In genomic region chr16:67857547-67858233, GRCh38 we compare ENCODE assay signal across 7 cellular contexts. TPM values are rescaled to one million over a fixed set of nuclear protein-coding genes. Genes with fewer than 3 reads are reported as not detected.
DNase-seq lines count a peak whose midpoint lies in the region; ATAC-seq lines count a peak whose summit lies in the region.

No MANE protein-coding gene starts in this region.

- H3K9me3 ChIP-seq in stomach smooth muscle (ENCODE audit: control insufficient read depth in 2 of 2, low read length in 2 of 2), result no peaks in the 10 kb centered on the region

- H3K27me3 ChIP-seq in stomach smooth muscle (ENCODE audit: control insufficient read depth in 1 of 2, insufficient read depth in 2 of 2, low read length in 2 of 2), result no peaks in the 10 kb centered on the region

- peaks cover 37% of the 10 kb centered on the region for H3K4me1 ChIP-seq in stomach smooth muscle (ENCODE audit: control insufficient read depth, insufficient read depth, low read length)

- peaks cover 0 to 11% of the 10 kb centered on the region in 2 donors for H3K36me3 ChIP-seq in stomach smooth muscle (ENCODE audit: control insufficient read depth in 2 of 2, insufficient read depth in 2 of 2, low read length in 2 of 2)

- no peak overlapping the region for H3K9ac ChIP-seq in stomach smooth muscle (ENCODE audit: low read length in 2 of 2)

- peak overlapping the region; percentile 49 for H3K27ac ChIP-seq in stomach smooth muscle (ENCODE audit: low read length)

- peak; percentile 36 for DNase-seq in H4 (ENCODE audit: low spot score)
- peak; percentile 81 for DNase-seq in NCI-H510A treated with DMSO at 0.1 percent for 48 hours (lab: John Stamatoyannopoulos, UW)
- DNase-seq in central memory CD4-positive, alpha-beta T cell, result peak; percentile 43
- peak; percentile 99 for DNase-seq in kidney tubule cell (ENCODE audit: low spot score)

- ATAC-seq in GM18861 (IDR thresholded peaks at IDR 0.05; ENCODE audit: unreplicated experiment) (no peak), HG03108 (IDR thresholded peaks at IDR 0.05; ENCODE audit: unreplicated experiment) (no peak)

- H3K4me3 ChIP-seq in stomach smooth muscle (ENCODE audit: low read length in 2 of 2), result peak overlapping the region in 1 of 2 donors; percentile 15

RNA-seq across cellular contexts. Expression of gene CENPT, which starts 10.2 kb away (rescaled TPM):
- total RNA-seq in H4 (2014; rRNA removed; shearing (Covaris generic)), result 12.0 and 20.8 TPM in 2 replicates

RNA-seq across cellular contexts. Expression of gene NUTF2, which starts 11.0 kb away (rescaled TPM):
- total RNA-seq in H4 (2014; rRNA removed; shearing (Covaris generic)), result 95.0 and 256 TPM in 2 replicates

RNA-seq across cellular contexts. Expression of gene EDC4, which starts 15.2 kb away (rescaled TPM):
- 28.3 and 35.3 TPM in 2 replicates for total RNA-seq in H4 (2014; rRNA removed; shearing (Covaris generic))

RNA-seq across cellular contexts. Expression of gene THAP11, which starts 15.6 kb away (rescaled TPM):
- 39.5 and 43.7 TPM in 2 replicates for total RNA-seq in H4 (2014; rRNA removed; shearing (Covaris generic))

RNA-seq across cellular contexts. Expression of gene NRN1L, which starts 27.0 kb away (rescaled TPM):
- not detected in 2 replicates for total RNA-seq in H4 (2014; rRNA removed; shearing (Covaris generic))

Comparison
In these comparisons a context has a peak if more than half of its experiments do, and no peak if none do; other contexts are left out.
1. DNase-seq: peak in every context shown above with its lines; median percentile 99 in kidney tubule cell; 81 in NCI-H510A treated with DMSO at 0.1 percent for 48 hours; 43 in central memory CD4-positive, alpha-beta T cell; 36 in H4.